8 cellular contexts compared by ENCODE assay signal in genomic region chr6:160990847-160991410, GRCh38. TPM values are rescaled to one million over a fixed set of nuclear protein-coding genes. Genes with fewer than 3 reads are reported as not detected.
DNase-seq lines count a peak whose midpoint lies in the region; ATAC-seq, FAIRE-seq and TF ChIP-seq lines count a peak whose summit lies in the region.

No MANE protein-coding gene starts in this region.

- H3K27me3 ChIP-seq in ascending aorta: no peaks in the 10 kb centered on the region
- H3K27me3 ChIP-seq in HepG2 (ENCODE audit: control insufficient read depth in 1 of 2, insufficient read depth in 2 of 2, low read length in 2 of 2): peaks cover 0 to 13% of the 10 kb centered on the region in 2 experiments; a peak in 2 of 5 replicates
- no peaks in the 10 kb centered on the region for H3K27me3 ChIP-seq in testis

- in situ Hi-C loops in HepG2 (cut with HindIII; ENCODE audit: extremely low pct_ligation_motif_present, low pct_unique_long_range_greater_than_20kb): no loop called here

- H3K9me3 Mint-ChIP-seq in activated CD4-positive, alpha-beta T cell treated with anti-CD3 and anti-CD28 coated beads, Interleukin-2, amount 10 ng/mL, durations not matched to agents 7 days and 5 days: peaks cover 3% of the 10 kb centered on the region

- TF ChIP-seq EP300 in HepG2 (IDR thresholded peaks at IDR 0.05; ENCODE audit: low read depth in 2 of 2, low read length in 2 of 2) (no peak), HepG2 (CRISPR knock-in tag; IDR thresholded peaks at IDR 0.05; ENCODE audit: borderline replicate concordance) (no peak)

- CTCF ChIA-PET in activated CD4-positive, alpha-beta T cell treated with anti-CD3 and anti-CD28 coated beads, Interleukin-2, amount 10 ng/mL, durations not matched to agents 7 days and 5 days (lab: Charles Lee): interaction anchor here (0.6 to 1.4 kb wide), 2 partner anchors 11 to 1749 kb away, joined by 3 to 4 read pairs; no protein-coding TSS in a partner anchor
- CTCF ChIA-PET in HepG2 (lab: Yijun Ruan, JAX; ENCODE audit: low intra/inter-chr PET ratio, low total read pairs): no interaction called here

- H3K27ac ChIP-seq in ascending aorta (peak overlapping the region; percentile 90 to 95), HepG2 (ENCODE audit: extremely low read length, insufficient read depth, low read length) (peak overlapping the region; percentile 89), testis (peak overlapping the region; percentile 95 to 98)

- peak overlapping the region; percentile 86 for H3K4me3 Mint-ChIP-seq in activated CD4-positive, alpha-beta T cell treated with anti-CD3 and anti-CD28 coated beads, Interleukin-2, amount 10 ng/mL, durations not matched to agents 7 days and 5 days

- H3K4me1 Mint-ChIP-seq in activated CD4-positive, alpha-beta T cell treated with anti-CD3 and anti-CD28 coated beads, Interleukin-2, amount 10 ng/mL, durations not matched to agents 7 days and 5 days: peaks cover 25% of the 10 kb centered on the region

- POLR2A ChIA-PET in activated CD4-positive, alpha-beta T cell treated with anti-CD3 and anti-CD28 coated beads, Interleukin-2, amount 10 ng/mL, durations not matched to agents 7 days and 5 days (lab: Charles Lee): no interaction called here
- POLR2A ChIA-PET in HepG2 (lab: Yijun Ruan, JAX): no interaction called here

- H3K27ac Mint-ChIP-seq in activated CD4-positive, alpha-beta T cell treated with anti-CD3 and anti-CD28 coated beads, Interleukin-2, amount 10 ng/mL, durations not matched to agents 7 days and 5 days: peak overlapping the region; percentile 31

- intact Hi-C loops in ascending aorta (cut with DNase I): loop anchor here (1.0 to 5.0 kb wide), 4 partner anchors 42 to 1736 kb away; partner anchors contain the start of genes AGPAT4, PACRG and PRKN
- intact Hi-C loops in HepG2 (cut with micrococcal nuclease; ENCODE audit: unreplicated experiment): no loop called here
- intact Hi-C loops in testis (cut with DNase I; ENCODE audit: low total_unique reads): no loop called here

- H3K36me3 ChIP-seq in ascending aorta (no peaks in the 10 kb centered on the region), HepG2 (replicated peaks in 1 of 2; ENCODE audit: control insufficient read depth in 1 of 2, insufficient read depth in 2 of 2, low read length in 2 of 2) (no peaks in the 10 kb centered on the region), testis (ENCODE audit: low read depth, missing control alignments) (no peaks in the 10 kb centered on the region)

- WGBS in HepG2 (ENCODE audit: low lambda C conversion rate): under 1% methylated on average over 15 of the region's 16 CpGs
- 4% methylated on average over 13 to 16 of the region's 16 CpGs for WGBS in testis, 2 donors

- H3K79me2 ChIP-seq in HepG2 (ENCODE audit: insufficient read depth, low read length): peaks cover 38% of the 10 kb centered on the region

- peaks cover 2 to 11% of the 10 kb centered on the region in 2 donors for H3K4me1 ChIP-seq in ascending aorta
- peaks cover 25% of the 10 kb centered on the region for H3K4me1 ChIP-seq in HepG2 (ENCODE audit: insufficient read depth, low read length)
- H3K4me1 ChIP-seq in testis: peaks cover 14% of the 10 kb centered on the region

- H3K36me3 Mint-ChIP-seq in activated CD4-positive, alpha-beta T cell treated with anti-CD3 and anti-CD28 coated beads, Interleukin-2, amount 10 ng/mL, durations not matched to agents 7 days and 5 days (ENCODE audit: low read depth): peaks cover under 1% of the 10 kb centered on the region

- TF ChIP-seq POLR2A in HepG2 (IDR thresholded peaks at IDR 0.05; ENCODE audit: insufficient read depth in 1 of 2, low read depth in 2 of 2, low read length in 2 of 2) (no peak), testis (IDR thresholded peaks at IDR 0.05) (no peak)

- H2AFZ ChIP-seq in HepG2 (ENCODE audit: low read length): peak overlapping the region; percentile 48

- H3K4me3 ChIP-seq in ascending aorta: peak overlapping the region; percentile 81 to 85
- H3K4me3 ChIP-seq in HepG2 (replicated peaks in 1 of 3; ENCODE audit: insufficient read depth in 1 of 3, low read depth in 2 of 3, low read length in 3 of 3): peak overlapping the region; percentile 94 to 96 (median 96)
- peak overlapping the region; percentile 97 to 100 for H3K4me3 ChIP-seq in testis

- BruUV-seq in HepG2 (replicated peaks; lab: Mats Ljungman, UMichigan): TSS peak; percentile 71

- DNase-seq in activated CD4-positive, alpha-beta T cell treated with anti-CD3 and anti-CD28 coated beads, Interleukin-2, amount 10 ng/mL, durations not matched to agents 7 days and 5 days: no peak
- no peak for DNase-seq in activated CD4-positive, alpha-beta T cell treated with anti-CD3 and anti-CD28 coated beads, Interleukin-2, amount 50 U/mL, for 1 hour
- DNase-seq in ascending aorta (ENCODE audit: low spot score in 2 of 2) (no peak), HepG2 (ENCODE audit: low spot score) (no peak), testis (no peak), NCI-H2171 treated with DMSO at 0.1 percent for 48 hours (lab: John Stamatoyannopoulos, UW) (no peak), NCI-H82 (lab: John Stamatoyannopoulos, UW) (no peak)

- H3K9ac ChIP-seq in HepG2 (ENCODE audit: insufficient read depth, low read depth, low read length): peak overlapping the region; percentile 85

- H3K9me3 ChIP-seq in ascending aorta (no peaks in the 10 kb centered on the region), HepG2 (ENCODE audit: low read length) (no peaks in the 10 kb centered on the region), testis (no peaks in the 10 kb centered on the region)

- H3K4me2 ChIP-seq in HepG2 (ENCODE audit: low read depth, low read length): peak overlapping the region; percentile 98

- TF ChIP-seq CTCF in ascending aorta (IDR thresholded peaks at IDR 0.05) (no peak), HepG2 (CRISPR knock-in tag; IDR thresholded peaks at IDR 0.05) (no peak), testis (IDR thresholded peaks at IDR 0.05) (no peak)

- no peak for TF ChIP-seq RAD21 in HepG2 (CRISPR knock-in tag; IDR thresholded peaks at IDR 0.05)

- peaks cover 19% of the 10 kb centered on the region for H3K27me3 Mint-ChIP-seq in activated CD4-positive, alpha-beta T cell treated with anti-CD3 and anti-CD28 coated beads, Interleukin-2, amount 10 ng/mL, durations not matched to agents 7 days and 5 days

- ATAC-seq in HepG2: peak; percentile 1; the same call in 1 of the 3 replicates
- no peak for ATAC-seq in GM21786 (IDR thresholded peaks at IDR 0.05; ENCODE audit: unreplicated experiment)

- FAIRE-seq in HepG2 (lab: Jason Lieb, UNC): no peak

- H4K20me1 ChIP-seq in HepG2 (ENCODE audit: insufficient read depth, low read length): peaks cover 7% of the 10 kb centered on the region

TF ChIP-seq in HepG2, 621 proteins besides CTCF, POLR2A, EP300 and RAD21 (continues in another document):
- TF ChIP-seq TRIM22 (IDR thresholded peaks at IDR 0.05) (no peak), RXRA (CRISPR knock-in tag; IDR thresholded peaks at IDR 0.05) (no peak), ATF3 (CRISPR knock-in tag; IDR thresholded peaks at IDR 0.05) (no peak), NFATC3 (CRISPR knock-in tag; IDR thresholded peaks at IDR 0.05) (no peak), ZNF337 (CRISPR knock-in tag; IDR thresholded peaks at IDR 0.05; ENCODE audit: borderline replicate concordance, low read depth) (peak; percentile 16; the same call in 1 of the 2 replicates)

RNA-seq across cellular contexts. Expression of gene MAP3K4, which starts 0.6 kb away (rescaled TPM):
- 10 to 100 TPM; 43.6 to 47.2 TPM for total RNA-seq in activated CD4-positive, alpha-beta T cell treated with anti-CD3 and anti-CD28 coated beads, Interleukin-2, amount 10 ng/mL, durations not matched to agents 7 days and 5 days
- 14.9 TPM for total RNA-seq in ascending aorta
- total RNA-seq in HepG2 (2016; rRNA removed; fragmentation: Illumina TruSeq; extraction: Trizol): 33.6 and 40.1 TPM in 2 replicates
- 66.8 and 68.7 TPM in 2 replicates for total RNA-seq in HepG2 (2016; cell fraction: cytosol; rRNA removed; fragmentation: Illumina TruSeq; extraction: Trizol; ENCODE audit: low read depth)
- 37.5 and 40.8 TPM in 2 replicates for total RNA-seq in HepG2 (2016; cell fraction: insoluble cytoplasmic fraction; rRNA removed; fragmentation: Illumina TruSeq; extraction: Trizol)
- 38.1 and 58.6 TPM in 2 replicates for total RNA-seq in HepG2 (2016; cell fraction: membrane; rRNA removed; fragmentation: Illumina TruSeq; extraction: Trizol)
- total RNA-seq in HepG2 (2016; cell fraction: nucleus; rRNA removed; fragmentation: Illumina TruSeq; extraction: Trizol): 50.7 and 54.4 TPM in 2 replicates
- polyA plus RNA-seq in HepG2 (2011; rRNA removed): 12.9 and 15.4 TPM in 2 replicates
- 6.9 and 9.0 TPM in 2 replicates for polyA plus RNA-seq in HepG2 (2011; cell fraction: cytosol; rRNA removed)
- 35.9 and 37.8 TPM in 2 replicates for polyA plus RNA-seq in HepG2 (2011; cell fraction: nucleus; rRNA removed)
- 16.6 and 19.8 TPM in 2 replicates for polyA plus RNA-seq in HepG2 (2012)
- 1.1 TPM in 2 replicates for polyA plus RNA-seq in HepG2 (2016; cell fraction: cytosol; fragmentation: Illumina TruSeq; extraction: Trizol; ENCODE audit: low read depth)
- 25.1 and 26.7 TPM in 2 replicates for polyA plus RNA-seq in HepG2 (2016; cell fraction: insoluble cytoplasmic fraction; fragmentation: Illumina TruSeq; extraction: Trizol; ENCODE audit: low read depth)
- polyA plus RNA-seq in HepG2 (2016; cell fraction: membrane; fragmentation: Illumina TruSeq; extraction: Trizol; ENCODE audit: low read depth): 3.2 and 4.4 TPM in 2 replicates
- 51.7 and 52.1 TPM in 2 replicates for polyA plus RNA-seq in HepG2 (2016; cell fraction: nucleus; fragmentation: Illumina TruSeq; extraction: Trizol; ENCODE audit: insufficient read depth, low read depth)
- polyA minus RNA-seq in HepG2 (2011; rRNA and poly(A)+ RNA removed; ENCODE audit: low replicate concordance): 16.6 and 30.1 TPM in 2 replicates
- polyA minus RNA-seq in HepG2 (2011; cell fraction: cytosol; rRNA and poly(A)+ RNA removed): 16.9 and 18.6 TPM in 2 replicates
- 94.5 and 105 TPM in 2 replicates for polyA minus RNA-seq in HepG2 (2011; cell fraction: nucleus; rRNA and poly(A)+ RNA removed)
- total RNA-seq in testis: 10 to 100 TPM; 65.4 to 77.7 TPM
- 45.0 TPM for polyA plus RNA-seq in testis (ENCODE audit: insufficient read depth, low read depth, low replicate concordance)
